ENCODE assay signal across 30 cellular contexts in genomic region chr11:128634395-128634794, GRCh38.
"Had no signal": no experiment of that assay in that cellular context is flagged by ENCODE, and none has a peak within 500 bp of the region (broad histone marks: within the 10 kb centered on the region; RNA-seq: fewer than 3 reads in every experiment).

No MANE protein-coding gene starts in this region.

- ATAC-seq: activated CD4-positive, CD25-positive, alpha-beta regulatory T cell treated with anti-CD3 and anti-CD28 coated beads, Interleukin-2, amount 50 U/mL, for 24 hours; activated CD8-positive, alpha-beta memory T cell treated with anti-CD3 and anti-CD28 coated beads, Interleukin-2, amount 10 ng/mL, durations not matched to agents 7 days and 5 days; activated CD8-positive, alpha-beta T cell treated with anti-CD3 and anti-CD28 coated beads, Interleukin-2, amount 10 ng/mL, durations not matched to agents 7 days and 5 days; activated naive CD4-positive, alpha-beta T cell treated with anti-CD3 and anti-CD28 coated beads, Interleukin-2, amount 50 U/mL, for 72 hours; body of pancreas; gastroesophageal sphincter; heart right ventricle; T-helper 17 cell had no signal

- H3K27ac Mint-ChIP-seq: activated B cell treated with CpG ODN at 0.5 μM for 24 hours; activated CD8-positive, alpha-beta memory T cell treated with anti-CD3 and anti-CD28 coated beads, Interleukin-2, amount 10 ng/mL, durations not matched to agents 7 days and 5 days; activated CD8-positive, alpha-beta T cell treated with anti-CD3 and anti-CD28 coated beads, Interleukin-2, amount 10 ng/mL, durations not matched to agents 7 days and 5 days; activated naive CD4-positive, alpha-beta T cell treated with anti-CD3 and anti-CD28 coated beads for 36 hours; activated naive CD4-positive, alpha-beta T cell treated with anti-CD3 and anti-CD28 coated beads, Interleukin-2, amount 50 U/mL, for 72 hours; T-helper 2 cell treated with Interferon-gamma antibody and Interleukin-4, amounts not matched to agents 5 μg/mL and 100 μg/mL, for 36 hours had no signal

- H3K36me3 Mint-ChIP-seq: activated CD4-positive, alpha-beta memory T cell treated with anti-CD3 and anti-CD28 coated beads for 36 hours had no signal

- DNase-seq: activated B cell treated with CpG ODN at 0.5 μM for 24 hours; activated CD4-positive, alpha-beta memory T cell treated with anti-CD3 and anti-CD28 coated beads for 36 hours; activated CD4-positive, alpha-beta T cell treated with anti-CD3 and anti-CD28 coated beads for 48 hours; activated CD8-positive, alpha-beta memory T cell treated with anti-CD3 and anti-CD28 coated beads, Interleukin-2, amount 10 ng/mL, durations not matched to agents 7 days and 5 days; activated CD8-positive, alpha-beta memory T cell treated with anti-CD3 and anti-CD28 coated beads, Interleukin-2, amount 50 U/mL, for 4 hours; activated CD8-positive, alpha-beta T cell treated with anti-CD3 and anti-CD28 coated beads, Interleukin-2, amount 10 ng/mL, durations not matched to agents 7 days and 5 days; activated effector memory CD4-positive, alpha-beta T cell treated with Interleukin-2 at 50 U/mL for 16 hours; activated gamma-delta T cell treated with Interleukin-2 at 50 U/mL for 16 hours; activated naive CD4-positive, alpha-beta T cell treated with anti-CD3 and anti-CD28 coated beads for 36 hours; activated T-cell treated with anti-CD3 and anti-CD28 coated beads, Interleukin-2, amount 50 U/mL, for 1 hour; activated T-cell treated with anti-CD3 and anti-CD28 coated beads, Interleukin-2, amount 50 U/mL, for 48 hours; adrenal gland; amygdala; aorta; body of pancreas; caudate nucleus; cerebellar nuclear complex; colonic mucosa; effector CD8-positive, alpha-beta T cell; esophagus squamous epithelium; foreskin melanocyte; heart right ventricle; T-helper 1 cell; T-helper 17 cell; T1000; WERI-Rb-1 had no signal

- H3K4me3 Mint-ChIP-seq: activated B cell treated with CpG ODN at 0.5 μM for 24 hours; activated CD4-positive, alpha-beta memory T cell treated with anti-CD3 and anti-CD28 coated beads for 36 hours; activated CD8-positive, alpha-beta memory T cell treated with anti-CD3 and anti-CD28 coated beads, Interleukin-2, amount 10 ng/mL, durations not matched to agents 7 days and 5 days; activated CD8-positive, alpha-beta T cell treated with anti-CD3 and anti-CD28 coated beads, Interleukin-2, amount 10 ng/mL, durations not matched to agents 7 days and 5 days; activated naive CD4-positive, alpha-beta T cell treated with anti-CD3 and anti-CD28 coated beads for 36 hours; T-helper 17 cell; T-helper 2 cell treated with Interferon-gamma antibody and Interleukin-4, amounts not matched to agents 5 μg/mL and 100 μg/mL, for 36 hours had no signal

- H3K9me3 Mint-ChIP-seq: activated CD4-positive, alpha-beta memory T cell treated with anti-CD3 and anti-CD28 coated beads for 36 hours; activated naive CD4-positive, alpha-beta T cell treated with anti-CD3 and anti-CD28 coated beads for 36 hours; T-helper 2 cell treated with Interferon-gamma antibody and Interleukin-4, amounts not matched to agents 5 μg/mL and 100 μg/mL, for 36 hours had no signal

- H3K27me3 Mint-ChIP-seq: activated B cell treated with CpG ODN at 0.5 μM for 24 hours; activated CD8-positive, alpha-beta memory T cell treated with anti-CD3 and anti-CD28 coated beads, Interleukin-2, amount 10 ng/mL, durations not matched to agents 7 days and 5 days; T-helper 17 cell had no signal
